Comparison of ENCODE assay signal across 21 cellular contexts in the genomic region with DNA sequence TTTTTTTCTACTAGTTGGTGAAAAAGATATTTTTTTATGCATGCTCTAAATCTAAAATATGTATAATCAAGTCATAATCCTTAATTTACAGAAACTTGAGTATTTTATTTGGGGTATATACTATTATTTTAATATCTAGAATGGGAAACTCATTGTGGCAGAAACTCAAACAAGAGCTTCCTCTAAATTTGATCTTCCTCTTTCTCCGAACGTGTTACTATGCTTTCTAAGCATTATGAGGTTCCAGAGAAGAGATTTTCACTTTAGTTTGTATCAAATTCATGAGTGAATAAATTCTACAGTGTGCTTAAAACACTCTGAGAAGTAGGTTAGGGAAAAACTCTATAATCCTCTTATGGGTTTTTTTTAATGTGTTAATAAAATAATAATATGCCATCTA.
"Had no signal": no experiment of that assay in that cellular context is flagged by ENCODE, and none has a peak within 500 bp of the region (broad histone marks: within the 10 kb centered on the region; RNA-seq: fewer than 3 reads in every experiment).

No MANE protein-coding gene starts in this region.

- FAIRE-seq: keratinocyte, urothelium cell line had no signal

- H3K4me1 ChIP-seq: gastrocnemius medialis, psoas muscle, right lobe of liver, suprapubic skin, thyroid gland had no signal

- ATAC-seq: gastrocnemius medialis, left cardiac atrium, left ventricle myocardium superior, psoas muscle, right lobe of liver had no signal

- H3K27me3 ChIP-seq: gastrocnemius medialis, right lobe of liver, suprapubic skin, thyroid gland had no signal

- H3K4me3 ChIP-seq: dorsolateral prefrontal cortex, gastrocnemius medialis, lung, psoas muscle, right lobe of liver, suprapubic skin, thyroid gland had no signal

- H3K27ac ChIP-seq: dorsolateral prefrontal cortex, gastrocnemius medialis, psoas muscle, right lobe of liver, suprapubic skin, thyroid gland had no signal

- DNase-seq: cortex of kidney; dorsolateral prefrontal cortex; effector CD8-positive, alpha-beta T cell; gastrocnemius medialis; glutamatergic neuron; left cardiac atrium; left ventricle myocardium superior; mesenchymal stem cell; midbrain; naive B cell; psoas muscle; retina; right lobe of liver; stimulated activated CD4-positive, alpha-beta T cell treated with anti-CD3 and anti-CD28 coated beads, Interleukin-2, amount 100 ng/mL, for 24 hours; stimulated activated CD4-positive, alpha-beta T cell treated with anti-CD3 and anti-CD28 coated beads, Interleukin-4, amount 100 ng/mL, for 4 hours; stimulated activated naive CD4-positive, alpha-beta T cell; thyroid gland had no signal

- H3K36me3 ChIP-seq: gastrocnemius medialis, right lobe of liver, suprapubic skin, thyroid gland had no signal

- H3K9me3 ChIP-seq: psoas muscle, right lobe of liver, suprapubic skin, thyroid gland had no signal
